In genomic region chr12:120358412-120359158, GRCh38 we compare ENCODE assay signal across 19 cellular contexts. TPM values are rescaled to one million over a fixed set of nuclear protein-coding genes. Genes with fewer than 3 reads are reported as not detected.
A peak's percentile ranks its signal among the peaks of the same experiment; 100 is the strongest.
DNase-seq lines count a peak whose midpoint lies in the region; ATAC-seq and TF ChIP-seq lines count a peak whose summit lies in the region.
"Had no signal": no experiment of that assay in that cellular context is flagged by ENCODE, and none has a peak within 500 bp of the region (broad histone marks: within the 10 kb centered on the region; RNA-seq: fewer than 3 reads in every experiment).

No MANE protein-coding gene starts in this region.

- H3K4me3 ChIP-seq in OCI-LY3 (ENCODE audit: low read length) (no peak overlapping the region), iPS-15b (ENCODE audit: low read depth, low read length) (peak overlapping the region; percentile 8), trophoblast cell (ENCODE audit: low read depth, low read length) (no peak overlapping the region)
- H3K4me3 ChIP-seq: BLaER1, left ventricle myocardium inferior, pancreas, upper lobe of left lung had no signal

- H4K12ac ChIP-seq in trophoblast cell (ENCODE audit: low read depth, low read length): no peak overlapping the region

- H3K4me2 ChIP-seq in OCI-LY3 (ENCODE audit: low read length) (no peak overlapping the region), trophoblast cell (ENCODE audit: low read length) (peak overlapping the region; percentile 8)
- H3K4me2 ChIP-seq: BLaER1 had no signal

- intact Hi-C loops in Right ventricle myocardium superior (cut with DNase I): no loop called here

- peak overlapping the region; percentile 42 for H2BK5ac ChIP-seq in trophoblast cell (ENCODE audit: low read depth, low read length, poor library complexity)

- H2BK120ac ChIP-seq in trophoblast cell (ENCODE audit: insufficient read depth, low read length, poor library complexity): peak overlapping the region; percentile 37

- H3K14ac ChIP-seq in trophoblast cell (ENCODE audit: low read length): peak overlapping the region; percentile 47

- peak; percentile 15 for DNase-seq in NCI-H2227 (lab: John Stamatoyannopoulos, UW; ENCODE audit: unreplicated experiment)
- DNase-seq in NCI-H2227 treated with DMSO at 0.1 percent for 48 hours (lab: John Stamatoyannopoulos, UW): no peak
- peak; percentile 51 to 53 for DNase-seq in trophoblast cell
- no peak for DNase-seq in Right ventricle myocardium superior
- DNase-seq in NOMO-1 treated with dmso at 0.1 percent for 144 hours (lab: John Stamatoyannopoulos, UW; ENCODE audit: unreplicated experiment): no peak
- DNase-seq: activated CD8-positive, alpha-beta T cell treated with anti-CD3 and anti-CD28 coated beads, Interleukin-2, amount 10 ng/mL, durations not matched to agents 7 days and 5 days; activated T-cell treated with anti-CD3 and anti-CD28 coated beads, Interleukin-2, amount 50 U/mL, for 4 hours; hypothalamus; left ventricle myocardium inferior; NCI-H1092 treated with DMSO at 0.1 percent for 48 hours; pancreas; SIG-M5; stimulated activated CD4-positive, alpha-beta T cell treated with anti-CD3 and anti-CD28 coated beads, Interleukin-1b, Interleukin-23, amount 100 ng/mL, for 48 hours; T-helper 1 cell; upper lobe of left lung had no signal

- H2AFZ ChIP-seq in OCI-LY3 (ENCODE audit: low read depth, low read length) (no peak overlapping the region), trophoblast cell (ENCODE audit: insufficient read depth, low read length, poor library complexity) (peak overlapping the region; percentile 17)

- H3K79me2 ChIP-seq in OCI-LY3 (ENCODE audit: low read length) (no peaks in the 10 kb centered on the region), trophoblast cell (ENCODE audit: control insufficient read depth, insufficient read depth, low read length, poor library complexity) (peaks cover 5% of the 10 kb centered on the region)

- H3K4me1 ChIP-seq in OCI-LY3 (ENCODE audit: low read length) (no peaks in the 10 kb centered on the region), iPS-15b (ENCODE audit: control insufficient read depth, insufficient read depth, low read length) (peaks cover 30% of the 10 kb centered on the region), trophoblast cell (ENCODE audit: control insufficient read depth in 1 of 2, insufficient read depth in 2 of 2, low read length in 2 of 2) (peaks cover 30 to 33% of the 10 kb centered on the region in 2 experiments)

- H3K9me3 ChIP-seq in OCI-LY3 (ENCODE audit: insufficient read depth, low read length) (no peaks in the 10 kb centered on the region), iPS-15b (ENCODE audit: control insufficient read depth, insufficient read depth, low read length) (no peaks in the 10 kb centered on the region), trophoblast cell (ENCODE audit: insufficient read depth, low read depth, low read length) (no peaks in the 10 kb centered on the region)
- H3K9me3 ChIP-seq: BLaER1, left ventricle myocardium inferior, pancreas, upper lobe of left lung had no signal

- H3K27ac ChIP-seq in OCI-LY3 (ENCODE audit: low read length): no peak overlapping the region
- H3K27ac ChIP-seq in trophoblast cell (ENCODE audit: low read depth, low read length): peak overlapping the region; percentile 31
- H3K27ac ChIP-seq: BLaER1, left ventricle myocardium inferior, pancreas, upper lobe of left lung had no signal

- peak overlapping the region; percentile 37 for H4K91ac ChIP-seq in trophoblast cell (ENCODE audit: low read depth, low read length)

- H3K27me3 ChIP-seq in OCI-LY3 (ENCODE audit: low read depth, low read length) (no peaks in the 10 kb centered on the region), iPS-15b (ENCODE audit: control insufficient read depth, insufficient read depth, low read length) (peaks cover 3% of the 10 kb centered on the region), trophoblast cell (ENCODE audit: insufficient read depth, low read length) (no peaks in the 10 kb centered on the region)
- H3K27me3 ChIP-seq: BLaER1, pancreas had no signal

- WGBS in trophoblast cell (ENCODE audit: extremely low coverage, insufficient coverage, insufficient read length): no CpG with 5 or more reads among the region's 19 CpGs

- H4K20me1 ChIP-seq in OCI-LY3 (ENCODE audit: insufficient read depth, low read length): no peaks in the 10 kb centered on the region
- H4K20me1 ChIP-seq: BLaER1 had no signal

- H3K4ac ChIP-seq in trophoblast cell (ENCODE audit: low read depth, low read length): no peak overlapping the region

- peak; percentile 22; the same call in 1 of the 2 replicates for TF ChIP-seq CTCF in OCI-LY3 (IDR thresholded peaks at IDR 0.05; ENCODE audit: low read depth, low read length)

- peak overlapping the region; percentile 10 for H3K18ac ChIP-seq in trophoblast cell (ENCODE audit: low read length)

- H3K36me3 ChIP-seq in OCI-LY3 (replicated peaks; ENCODE audit: low read depth, low read length): no peaks in the 10 kb centered on the region
- peaks cover 14% of the 10 kb centered on the region for H3K36me3 ChIP-seq in iPS-15b (ENCODE audit: control insufficient read depth, insufficient read depth, low read length)
- H3K36me3 ChIP-seq in trophoblast cell (ENCODE audit: control insufficient read depth in 1 of 2, insufficient read depth in 2 of 2, low read length in 2 of 2): peaks cover 19 to 24% of the 10 kb centered on the region in 2 experiments
- H3K36me3 ChIP-seq: BLaER1, left ventricle myocardium inferior, pancreas, upper lobe of left lung had no signal

- no peak overlapping the region for H3K9ac ChIP-seq in OCI-LY3 (ENCODE audit: low read length)
- H3K9ac ChIP-seq in iPS-15b (ENCODE audit: low read depth, low read length): no peak overlapping the region
- no peak overlapping the region for H3K9ac ChIP-seq in trophoblast cell (ENCODE audit: low read length)
- H3K9ac ChIP-seq: BLaER1 had no signal

- H2BK12ac ChIP-seq in trophoblast cell (ENCODE audit: low read length): peak overlapping the region; percentile 5

- peak overlapping the region; percentile 25 for H4K8ac ChIP-seq in trophoblast cell (ENCODE audit: low read depth, low read length)

- peak overlapping the region; percentile 51 for H2AK5ac ChIP-seq in trophoblast cell (ENCODE audit: low read length)

- ATAC-seq in Right ventricle myocardium superior (ENCODE audit: poor library complexity): no peak
- no peak for ATAC-seq in HG03097 (IDR thresholded peaks at IDR 0.05; ENCODE audit: low FRiP score, unreplicated experiment)
- ATAC-seq: activated CD8-positive, alpha-beta T cell treated with anti-CD3 and anti-CD28 coated beads, Interleukin-2, amount 10 ng/mL, durations not matched to agents 7 days and 5 days; activated T-cell treated with anti-CD3 and anti-CD28 coated beads, Interleukin-2, amount 50 U/mL, for 4 hours; pancreas had no signal

- no peak overlapping the region for H3K23ac ChIP-seq in trophoblast cell (ENCODE audit: low read length)

- peaks cover 19% of the 10 kb centered on the region for H3K79me1 ChIP-seq in trophoblast cell (ENCODE audit: low read length)

RNA-seq across cellular contexts. Expression of gene MSI1, which starts 10.4 kb away (rescaled TPM):
- polyA plus RNA-seq in trophoblast cell (2013): 6.1 and 6.8 TPM in 2 replicates
- 5.4 TPM for total RNA-seq in Right ventricle myocardium superior
- total RNA-seq: activated CD8-positive, alpha-beta T cell treated with anti-CD3 and anti-CD28 coated beads, Interleukin-2, amount 10 ng/mL, durations not matched to agents 7 days and 5 days had no signal

RNA-seq across cellular contexts. Expression of gene PLA2G1B, which starts 31.0 kb away (rescaled TPM):
- not detected in 2 replicates for polyA plus RNA-seq in trophoblast cell (2013)
- not detected for total RNA-seq in Right ventricle myocardium superior
- total RNA-seq: activated CD8-positive, alpha-beta T cell treated with anti-CD3 and anti-CD28 coated beads, Interleukin-2, amount 10 ng/mL, durations not matched to agents 7 days and 5 days; left ventricle myocardium inferior had no signal

RNA-seq across cellular contexts. Expression of gene SIRT4, which starts 56.5 kb away (rescaled TPM):
- 3.2 and 4.4 TPM in 2 replicates for polyA plus RNA-seq in trophoblast cell (2013)
- total RNA-seq in Right ventricle myocardium superior: 8.6 TPM

Comparison
In these comparisons a context has a peak if more than half of its experiments do, and no peak if none do; other contexts are left out.
1. DNase-seq: peak in NCI-H2227 (single experiment) and trophoblast cell (2 of 2); none in NCI-H2227 treated with DMSO at 0.1 percent for 48 hours (single experiment), Right ventricle myocardium superior (single experiment) and NOMO-1 treated with dmso at 0.1 percent for 144 hours (single experiment).